Comparison of ENCODE assay signal across 25 cellular contexts in genomic region chr3:70803891-70804290, GRCh38.
"Had no signal": no experiment of that assay in that cellular context is flagged by ENCODE, and none has a peak within 500 bp of the region (broad histone marks: within the 10 kb centered on the region; RNA-seq: fewer than 3 reads in every experiment).

No MANE protein-coding gene starts in this region.

- ATAC-seq: activated T-cell treated with anti-CD3 and anti-CD28 coated beads, Interleukin-2, amount 50 U/mL, for 4 hours; activated T-helper 17 cell treated with anti-CD3 and anti-CD28 coated beads, Interleukin-2, amount 50 U/mL, for 72 hours; body of pancreas; esophagus mucosa; WTC11 had no signal

- DNase-seq: activated CD4-positive, alpha-beta memory T cell treated with anti-CD3 and anti-CD28 coated beads, Interleukin-2, amount 10 ng/mL, durations not matched to agents 7 days and 5 days; activated CD4-positive, alpha-beta T cell treated with anti-CD3 and anti-CD28 coated beads for 1 hour; activated CD4-positive, alpha-beta T cell treated with anti-CD3 and anti-CD28 coated beads for 4 hours; activated CD4-positive, alpha-beta T cell treated with anti-CD3 and anti-CD28 coated beads, Interleukin-2, amount 10 ng/mL, durations not matched to agents 7 days and 5 days; activated CD4-positive, alpha-beta T cell treated with anti-CD3 and anti-CD28 coated beads, Interleukin-2, amount 50 U/mL, for 4 hours; activated effector memory CD4-positive, alpha-beta T cell treated with Interleukin-2 at 50 U/mL for 16 hours; activated gamma-delta T cell treated with Interleukin-2 at 50 U/mL for 16 hours; activated naive CD4-positive, alpha-beta T cell treated with anti-CD3 and anti-CD28 coated beads, Interleukin-2, amount 50 U/mL, for 16 hours; activated naive CD4-positive, alpha-beta T cell treated with Interleukin-2 at 50 U/mL for 16 hours; activated T-cell treated with anti-CD3 and anti-CD28 coated beads, Interleukin-2, amount 50 U/mL, for 4 hours; amniotic stem cell; anterior cingulate cortex; body of pancreas; caudate nucleus; cerebellar nuclear complex; colonic mucosa; effector CD8-positive, alpha-beta T cell; endodermal cell; foreskin fibroblast; head of caudate nucleus had no signal

- H3K9me3 ChIP-seq: body of pancreas, colonic mucosa had no signal

- FAIRE-seq: frontal cortex had no signal

- H3K4me3 ChIP-seq: body of pancreas, colonic mucosa had no signal

- H3K4me1 Mint-ChIP-seq: activated CD4-positive, alpha-beta memory T cell treated with anti-CD3 and anti-CD28 coated beads, Interleukin-2, amount 10 ng/mL, durations not matched to agents 7 days and 5 days; activated CD4-positive, alpha-beta T cell treated with anti-CD3 and anti-CD28 coated beads, Interleukin-2, amount 10 ng/mL, durations not matched to agents 7 days and 5 days; activated T-helper 17 cell treated with anti-CD3 and anti-CD28 coated beads, Interleukin-2, amount 50 U/mL, for 72 hours; endodermal cell had no signal

- H3K27me3 ChIP-seq: body of pancreas, colonic mucosa had no signal

- H3K36me3 Mint-ChIP-seq: WTC11 had no signal

- H3K27ac ChIP-seq: body of pancreas, colonic mucosa had no signal

- H3K36me3 ChIP-seq: colonic mucosa had no signal

- H3K4me3 Mint-ChIP-seq: activated CD4-positive, alpha-beta memory T cell treated with anti-CD3 and anti-CD28 coated beads, Interleukin-2, amount 10 ng/mL, durations not matched to agents 7 days and 5 days; activated CD4-positive, alpha-beta T cell treated with anti-CD3 and anti-CD28 coated beads, Interleukin-2, amount 10 ng/mL, durations not matched to agents 7 days and 5 days; activated naive CD8-positive, alpha-beta T cell; activated T-cell treated with anti-CD3 and anti-CD28 coated beads, Interleukin-2, amount 50 U/mL, for 4 hours; activated T-helper 17 cell treated with anti-CD3 and anti-CD28 coated beads, Interleukin-2, amount 50 U/mL, for 72 hours; endodermal cell; WTC11 had no signal

- H3K9me3 Mint-ChIP-seq: activated CD4-positive, alpha-beta memory T cell treated with anti-CD3 and anti-CD28 coated beads, Interleukin-2, amount 10 ng/mL, durations not matched to agents 7 days and 5 days; activated CD4-positive, alpha-beta T cell treated with anti-CD3 and anti-CD28 coated beads, Interleukin-2, amount 10 ng/mL, durations not matched to agents 7 days and 5 days; activated T-helper 17 cell treated with anti-CD3 and anti-CD28 coated beads, Interleukin-2, amount 50 U/mL, for 72 hours; endodermal cell had no signal

- H3K4me1 ChIP-seq: body of pancreas, colonic mucosa had no signal

- H3K27ac Mint-ChIP-seq: activated CD4-positive, alpha-beta memory T cell treated with anti-CD3 and anti-CD28 coated beads, Interleukin-2, amount 10 ng/mL, durations not matched to agents 7 days and 5 days; activated CD4-positive, alpha-beta T cell treated with anti-CD3 and anti-CD28 coated beads, Interleukin-2, amount 10 ng/mL, durations not matched to agents 7 days and 5 days; activated naive CD8-positive, alpha-beta T cell; activated T-helper 17 cell treated with anti-CD3 and anti-CD28 coated beads, Interleukin-2, amount 50 U/mL, for 72 hours; endodermal cell; WTC11 had no signal
